In genomic region chr4:184402740-184403383, GRCh38 we compare ENCODE assay signal across 17 cellular contexts.
DNase-seq lines count a peak whose midpoint lies in the region; ATAC-seq and TF ChIP-seq lines count a peak whose summit lies in the region.
"Had no signal": no experiment of that assay in that cellular context is flagged by ENCODE, and none has a peak within 500 bp of the region (broad histone marks: within the 10 kb centered on the region; RNA-seq: fewer than 3 reads in every experiment).

No MANE protein-coding gene starts in this region.

- 79 to 93% methylated on average over 8 to 14 of the region's 14 CpGs for WGBS in endodermal cell (ENCODE audit: insufficient coverage in 1 of 2, insufficient read length in 1 of 2), 2 experiments
- WGBS in esophagus muscularis mucosa: 83% methylated on average over 14 of the region's 14 CpGs

- H3K4me1 Mint-ChIP-seq in activated naive CD4-positive, alpha-beta T cell treated with anti-CD3 and anti-CD28 coated beads, Interleukin-2, amount 10 ng/mL, durations not matched to agents 7 days and 5 days: peaks cover 14% of the 10 kb centered on the region
- peaks cover 25% of the 10 kb centered on the region for H3K4me1 Mint-ChIP-seq in endodermal cell
- H3K4me1 Mint-ChIP-seq in stimulated activated effector memory CD8-positive, alpha-beta T cell treated with anti-CD3 and anti-CD28 coated beads, Interleukin-12 subunit alpha, Interleukin-12 subunit beta, amount 100 ng/mL, for 72 hours: peaks cover 56% of the 10 kb centered on the region

- CTCF ChIA-PET in activated naive CD4-positive, alpha-beta T cell treated with anti-CD3 and anti-CD28 coated beads, Interleukin-2, amount 10 ng/mL, durations not matched to agents 7 days and 5 days (lab: Charles Lee): no interaction called here

- TF ChIP-seq CTCF in endodermal cell (conservative IDR thresholded peaks at IDR 0.05) (no peak), esophagus muscularis mucosa (IDR thresholded peaks at IDR 0.05) (no peak)

- intact Hi-C loops in sciatic nerve (cut with DNase I): no loop called here
- intact Hi-C loops in esophagus muscularis mucosa (cut with DNase I): loop anchor here (5.0 kb wide), 1 partner anchor 134 kb away; no protein-coding TSS in a partner anchor

- H3K4me3 ChIP-seq in Karpas-422 (ENCODE audit: low read length) (no peak overlapping the region), endodermal cell (ENCODE audit: low read length) (no peak overlapping the region), esophagus muscularis mucosa (no peak overlapping the region)
- H3K4me3 ChIP-seq: PC-9, uterus had no signal

- H3K9me3 Mint-ChIP-seq in activated naive CD4-positive, alpha-beta T cell treated with anti-CD3 and anti-CD28 coated beads, Interleukin-2, amount 10 ng/mL, durations not matched to agents 7 days and 5 days: no peaks in the 10 kb centered on the region
- H3K9me3 Mint-ChIP-seq in endodermal cell: no peaks in the 10 kb centered on the region
- H3K9me3 Mint-ChIP-seq in stimulated activated effector memory CD8-positive, alpha-beta T cell treated with anti-CD3 and anti-CD28 coated beads, Interleukin-12 subunit alpha, Interleukin-12 subunit beta, amount 100 ng/mL, for 72 hours: no peaks in the 10 kb centered on the region

- H3K36me3 ChIP-seq in Karpas-422 (ENCODE audit: insufficient read depth, low read length) (no peaks in the 10 kb centered on the region), endodermal cell (ENCODE audit: control insufficient read depth, insufficient read depth, low read length) (peaks cover 11% of the 10 kb centered on the region), esophagus muscularis mucosa (peaks cover 29 to 80% (median 65%) of the 10 kb centered on the region in 4 donors)
- H3K36me3 ChIP-seq: uterus had no signal

- H3K79me2 ChIP-seq in Karpas-422 (ENCODE audit: low read length): no peaks in the 10 kb centered on the region

- H3K27me3 ChIP-seq in Karpas-422 (ENCODE audit: low read length) (no peaks in the 10 kb centered on the region), endodermal cell (ENCODE audit: control insufficient read depth, insufficient read depth, low read length, poor library complexity, severe bottlenecking) (no peaks in the 10 kb centered on the region), esophagus muscularis mucosa (no peaks in the 10 kb centered on the region)
- H3K27me3 ChIP-seq: uterus had no signal

- H3K4me3 Mint-ChIP-seq in activated naive CD4-positive, alpha-beta T cell treated with anti-CD3 and anti-CD28 coated beads, Interleukin-2, amount 10 ng/mL, durations not matched to agents 7 days and 5 days: no peak overlapping the region
- H3K4me3 Mint-ChIP-seq in endodermal cell: no peak overlapping the region
- no peak overlapping the region for H3K4me3 Mint-ChIP-seq in stimulated activated effector memory CD8-positive, alpha-beta T cell treated with anti-CD3 and anti-CD28 coated beads, Interleukin-12 subunit alpha, Interleukin-12 subunit beta, amount 100 ng/mL, for 72 hours

- H3K4me1 ChIP-seq in Karpas-422 (ENCODE audit: low read length) (peaks cover 15% of the 10 kb centered on the region), endodermal cell (ENCODE audit: control insufficient read depth, insufficient read depth, low read length) (peaks cover 11% of the 10 kb centered on the region), esophagus muscularis mucosa (peaks cover 31 to 42% (median 36%) of the 10 kb centered on the region in 4 donors)

- H3K27ac ChIP-seq in Karpas-422 (ENCODE audit: low read length) (0 out of 2 replicates have a peak overlapping the region, but pooled peaks have one; percentile 16), endodermal cell (ENCODE audit: low read depth, low read length) (peak overlapping the region; percentile 91), esophagus muscularis mucosa (replicated peaks in 1 of 4) (no peak overlapping the region)
- H3K27ac ChIP-seq: PC-9, uterus had no signal

- no peak for TF ChIP-seq EP300 in esophagus muscularis mucosa (IDR thresholded peaks at IDR 0.05)

- no peaks in the 10 kb centered on the region for H3K27me3 Mint-ChIP-seq in activated naive CD4-positive, alpha-beta T cell treated with anti-CD3 and anti-CD28 coated beads, Interleukin-2, amount 10 ng/mL, durations not matched to agents 7 days and 5 days
- H3K27me3 Mint-ChIP-seq in endodermal cell (ENCODE audit: insufficient read depth): no peaks in the 10 kb centered on the region

- no peak for DNase-seq in activated naive CD4-positive, alpha-beta T cell treated with anti-CD3 and anti-CD28 coated beads, Interleukin-2, amount 10 ng/mL, durations not matched to agents 7 days and 5 days
- no peak for DNase-seq in activated naive CD4-positive, alpha-beta T cell (lab: John Stamatoyannopoulos, UW)
- DNase-seq in Karpas-422 (peak; percentile 52), endodermal cell (no peak), sciatic nerve (ENCODE audit: low spot score) (no peak), esophagus muscularis mucosa (ENCODE audit: extremely low spot score) (no peak)
- DNase-seq in stimulated activated effector memory CD8-positive, alpha-beta T cell treated with anti-CD3 and anti-CD28 coated beads, Interleukin-12 subunit alpha, Interleukin-12 subunit beta, amount 100 ng/mL, for 72 hours (ENCODE audit: low spot score in 2 of 2): no peak
- DNase-seq: ACHN; activated CD8-positive, alpha-beta memory T cell treated with anti-CD3 and anti-CD28 coated beads, Interleukin-2, amount 50 U/mL, for 4 hours; GF-D8; NCI-H187; NCI-H510A; PC-9; right cardiac atrium; stimulated activated CD4-positive, alpha-beta T cell treated with anti-CD3 and anti-CD28 coated beads, Interleukin-4, amount 100 ng/mL, for 1 hour; uterus had no signal

- no peak overlapping the region for H3K4me2 ChIP-seq in Karpas-422 (ENCODE audit: low read depth, low read length, poor library complexity, severe bottlenecking)
- H3K4me2 ChIP-seq: PC-9 had no signal

- TF ChIP-seq POLR2A in esophagus muscularis mucosa (IDR thresholded peaks at IDR 0.05; ENCODE audit: low read depth): no peak

- peak overlapping the region; percentile 38 for H3K27ac Mint-ChIP-seq in activated naive CD4-positive, alpha-beta T cell treated with anti-CD3 and anti-CD28 coated beads, Interleukin-2, amount 10 ng/mL, durations not matched to agents 7 days and 5 days
- H3K27ac Mint-ChIP-seq in endodermal cell: peak overlapping the region; percentile 73
- H3K27ac Mint-ChIP-seq in stimulated activated effector memory CD8-positive, alpha-beta T cell treated with anti-CD3 and anti-CD28 coated beads, Interleukin-12 subunit alpha, Interleukin-12 subunit beta, amount 100 ng/mL, for 72 hours: peak overlapping the region; percentile 78

- no peaks in the 10 kb centered on the region for H3K9me3 ChIP-seq in Karpas-422 (ENCODE audit: low read length)
- H3K9me3 ChIP-seq in endodermal cell (ENCODE audit: control insufficient read depth, low read length): no peaks in the 10 kb centered on the region
- H3K9me3 ChIP-seq in esophagus muscularis mucosa: no peaks in the 10 kb centered on the region
- H3K9me3 ChIP-seq: uterus had no signal

- H4K20me1 ChIP-seq in Karpas-422 (ENCODE audit: insufficient read depth, low read depth, low read length): no peaks in the 10 kb centered on the region

- no peak overlapping the region for H2AFZ ChIP-seq in Karpas-422 (ENCODE audit: low read length)
- H2AFZ ChIP-seq: PC-9 had no signal

- H3K9ac ChIP-seq in Karpas-422 (ENCODE audit: low read length) (no peak overlapping the region), endodermal cell (ENCODE audit: extremely low read depth, low read length, poor library complexity, severe bottlenecking) (no peak overlapping the region)

- peaks cover 87% of the 10 kb centered on the region for H3K36me3 Mint-ChIP-seq in activated naive CD4-positive, alpha-beta T cell treated with anti-CD3 and anti-CD28 coated beads, Interleukin-2, amount 10 ng/mL, durations not matched to agents 7 days and 5 days
- H3K36me3 Mint-ChIP-seq in endodermal cell (ENCODE audit: low read depth): peaks cover 56% of the 10 kb centered on the region
- H3K36me3 Mint-ChIP-seq in stimulated activated effector memory CD8-positive, alpha-beta T cell treated with anti-CD3 and anti-CD28 coated beads, Interleukin-12 subunit alpha, Interleukin-12 subunit beta, amount 100 ng/mL, for 72 hours: peaks cover 100% of the 10 kb centered on the region

- H3K9me2 ChIP-seq in Karpas-422 (replicated peaks; ENCODE audit: insufficient read depth, low read length): no peaks in the 10 kb centered on the region

- no peak for ATAC-seq in stimulated activated effector memory CD8-positive, alpha-beta T cell treated with anti-CD3 and anti-CD28 coated beads, Interleukin-12 subunit alpha, Interleukin-12 subunit beta, amount 100 ng/mL, for 72 hours
- no peak for ATAC-seq in HG03159 (IDR thresholded peaks at IDR 0.05; ENCODE audit: unreplicated experiment)
- no peak for ATAC-seq in sciatic nerve
- ATAC-seq: right cardiac atrium had no signal

Comparison
In these comparisons a context has a peak if more than half of its experiments do, and no peak if none do; other contexts are left out.
1. H3K27ac ChIP-seq: peak in Karpas-422 (single experiment) and endodermal cell (single experiment); none in esophagus muscularis mucosa (0 of 4).
2. Peak in every context shown above with its lines, with median percentiles within 50 percentile points of each other: H3K27ac Mint-ChIP-seq.